Comparison of ENCODE assay signal across 1 cellular context in genomic region chr16:1917665-1918111, GRCh38.
TF ChIP-seq lines count a peak whose summit lies in the region.

No MANE protein-coding gene starts in this region.

TF ChIP-seq in endothelial cell of umbilical vein, 7 proteins besides CTCF, POLR2A, EP300 and RAD21:
- TF ChIP-seq EZH2 (IDR thresholded peaks at IDR 0.05; ENCODE audit: borderline replicate concordance, low read depth, low read length, severe bottlenecking) = peak; percentile 69
- TF ChIP-seq MYC (IDR thresholded peaks at IDR 0.05; ENCODE audit: low read depth, low read length) = no peak
